ENCODE assay signal across 1 cellular context in the genomic region with DNA sequence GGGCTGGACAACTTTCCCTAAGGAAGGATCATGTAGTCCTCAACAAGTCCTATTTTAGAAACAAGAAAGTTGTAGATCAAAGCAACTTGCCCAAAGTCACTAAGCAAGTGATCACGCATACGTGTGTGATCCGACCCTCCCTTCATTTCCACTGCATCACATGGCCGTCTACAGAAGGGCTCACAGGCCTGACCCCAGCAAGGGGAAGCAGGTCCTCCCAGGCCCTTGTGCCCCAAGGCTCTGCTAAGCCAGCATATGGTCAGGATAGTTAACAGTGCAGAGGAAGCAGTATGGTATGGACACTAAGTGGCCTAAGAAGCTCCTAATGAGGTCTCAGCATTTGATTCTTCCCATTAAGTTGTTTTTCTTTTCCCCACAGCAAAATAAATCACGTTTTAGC.
TF ChIP-seq lines count a peak whose summit lies in the region.

No MANE protein-coding gene starts in this region.

TF ChIP-seq in GM23338, 12 proteins besides CTCF, POLR2A, EP300 and RAD21 (continued from another document):
- TF ChIP-seq, protein P1, sequence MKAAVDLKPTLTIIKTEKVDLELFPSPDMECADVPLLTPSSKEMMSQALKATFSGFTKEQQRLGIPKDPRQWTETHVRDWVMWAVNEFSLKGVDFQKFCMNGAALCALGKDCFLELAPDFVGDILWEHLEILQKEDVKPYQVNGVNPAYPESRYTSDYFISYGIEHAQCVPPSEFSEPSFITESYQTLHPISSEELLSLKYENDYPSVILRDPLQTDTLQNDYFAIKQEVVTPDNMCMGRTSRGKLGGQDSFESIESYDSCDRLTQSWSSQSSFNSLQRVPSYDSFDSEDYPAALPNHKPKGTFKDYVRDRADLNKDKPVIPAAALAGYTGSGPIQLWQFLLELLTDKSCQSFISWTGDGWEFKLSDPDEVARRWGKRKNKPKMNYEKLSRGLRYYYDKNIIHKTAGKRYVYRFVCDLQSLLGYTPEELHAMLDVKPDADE (IDR thresholded peaks at IDR 0.05) = no peak
- TF ChIP-seq CREB1 (CRISPR knock-in tag; IDR thresholded peaks at IDR 0.05; ENCODE audit: low read depth) = no peak
- TF ChIP-seq EZH2 (IDR thresholded peaks at IDR 0.05; ENCODE audit: low read depth, unreplicated experiment) = no peak
- TF ChIP-seq, protein P2, sequence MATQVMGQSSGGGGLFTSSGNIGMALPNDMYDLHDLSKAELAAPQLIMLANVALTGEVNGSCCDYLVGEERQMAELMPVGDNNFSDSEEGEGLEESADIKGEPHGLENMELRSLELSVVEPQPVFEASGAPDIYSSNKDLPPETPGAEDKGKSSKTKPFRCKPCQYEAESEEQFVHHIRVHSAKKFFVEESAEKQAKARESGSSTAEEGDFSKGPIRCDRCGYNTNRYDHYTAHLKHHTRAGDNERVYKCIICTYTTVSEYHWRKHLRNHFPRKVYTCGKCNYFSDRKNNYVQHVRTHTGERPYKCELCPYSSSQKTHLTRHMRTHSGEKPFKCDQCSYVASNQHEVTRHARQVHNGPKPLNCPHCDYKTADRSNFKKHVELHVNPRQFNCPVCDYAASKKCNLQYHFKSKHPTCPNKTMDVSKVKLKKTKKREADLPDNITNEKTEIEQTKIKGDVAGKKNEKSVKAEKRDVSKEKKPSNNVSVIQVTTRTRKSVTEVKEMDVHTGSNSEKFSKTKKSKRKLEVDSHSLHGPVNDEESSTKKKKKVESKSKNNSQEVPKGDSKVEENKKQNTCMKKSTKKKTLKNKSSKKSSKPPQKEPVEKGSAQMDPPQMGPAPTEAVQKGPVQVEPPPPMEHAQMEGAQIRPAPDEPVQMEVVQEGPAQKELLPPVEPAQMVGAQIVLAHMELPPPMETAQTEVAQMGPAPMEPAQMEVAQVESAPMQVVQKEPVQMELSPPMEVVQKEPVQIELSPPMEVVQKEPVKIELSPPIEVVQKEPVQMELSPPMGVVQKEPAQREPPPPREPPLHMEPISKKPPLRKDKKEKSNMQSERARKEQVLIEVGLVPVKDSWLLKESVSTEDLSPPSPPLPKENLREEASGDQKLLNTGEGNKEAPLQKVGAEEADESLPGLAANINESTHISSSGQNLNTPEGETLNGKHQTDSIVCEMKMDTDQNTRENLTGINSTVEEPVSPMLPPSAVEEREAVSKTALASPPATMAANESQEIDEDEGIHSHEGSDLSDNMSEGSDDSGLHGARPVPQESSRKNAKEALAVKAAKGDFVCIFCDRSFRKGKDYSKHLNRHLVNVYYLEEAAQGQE (IDR thresholded peaks at IDR 0.05; ENCODE audit: unreplicated experiment) = no peak
